In genomic region chr2:233566141-233566956, GRCh38 we compare ENCODE assay signal across 8 cellular contexts. TPM values are rescaled to one million over a fixed set of nuclear protein-coding genes. Genes with fewer than 3 reads are reported as not detected.
A peak's percentile ranks its signal among the peaks of the same experiment; 100 is the strongest.
DNase-seq lines count a peak whose midpoint lies in the region; ATAC-seq and TF ChIP-seq lines count a peak whose summit lies in the region.

USP40 (minus strand) TSS chr2:233566782; CDS start chr2:233565554, 1,228 bp downstream.

- H3K27ac ChIP-seq in brain microvascular endothelial cell (peak within 1 kb of the TSS; percentile 97), iPS DF 6.9 (ENCODE audit: low read length) (no peak within 1 kb of the TSS)

- no peaks in the 10 kb centered on the region for H3K27me3 ChIP-seq in brain microvascular endothelial cell (replicated peaks)
- H3K27me3 ChIP-seq in iPS DF 6.9 (ENCODE audit: control insufficient read depth, insufficient read depth, low read length), result no peaks in the 10 kb centered on the region

- in situ Hi-C loops in brain microvascular endothelial cell (cut with HindIII; ENCODE audit: low pct_ligation_motif_present, low sequenced_read_pairs), result no loop called here

- no peak for TF ChIP-seq CTCF in GM10266 (IDR thresholded peaks at IDR 0.05; ENCODE audit: control insufficient read depth, insufficient read depth, low read depth, missing control alignments)
- no peak for TF ChIP-seq CTCF in brain microvascular endothelial cell (IDR thresholded peaks at IDR 0.05; ENCODE audit: low read depth, low read length, missing control alignments)

- H3K4me1 ChIP-seq in iPS DF 6.9 (ENCODE audit: control insufficient read depth, insufficient read depth, low read length), result no peaks in the 10 kb centered on the region

- H3K4me3 ChIP-seq in brain microvascular endothelial cell (ENCODE audit: low read depth, low read length), result peak within 1 kb of the TSS; percentile 94
- H3K4me3 ChIP-seq in iPS DF 6.9 (ENCODE audit: low read length), result peak within 1 kb of the TSS; percentile 42; the same call in 1 of the 2 replicates

- intact Hi-C loops in sciatic nerve (cut with DNase I), result no loop called here

- no peaks in the 10 kb centered on the region for H3K36me3 ChIP-seq in brain microvascular endothelial cell (replicated peaks)
- no peaks in the 10 kb centered on the region for H3K36me3 ChIP-seq in iPS DF 6.9 (ENCODE audit: control insufficient read depth, insufficient read depth, low read length)

- no peaks in the 10 kb centered on the region for H3K9me3 ChIP-seq in iPS DF 6.9 (ENCODE audit: control insufficient read depth, insufficient read depth, low read length)

- ATAC-seq in HG02884 (IDR thresholded peaks at IDR 0.05; ENCODE audit: unreplicated experiment) (peak; percentile 66), sciatic nerve (peak; percentile 99), GM18870 (IDR thresholded peaks at IDR 0.05; ENCODE audit: unreplicated experiment) (no peak)

- DNase-seq in GM10266 (ENCODE audit: extremely low spot score) (peak; percentile 59), NCI-H2029 treated with DMSO at 0.1 percent for 48 hours (lab: John Stamatoyannopoulos, UW) (peak; percentile 66), UCSD-AML1 (lab: John Stamatoyannopoulos, UW; ENCODE audit: unreplicated experiment) (peak; percentile 84), brain microvascular endothelial cell (peak; percentile 86), iPS DF 6.9 (ENCODE audit: low read depth, low spot score) (peak; percentile 78), sciatic nerve (ENCODE audit: low spot score) (peak; percentile 88)

- no CpG with 5 or more reads among the region's 51 CpGs for WGBS in iPS DF 6.9 (ENCODE audit: insufficient coverage, insufficient read length)

RNA-seq across cellular contexts. Expression of gene USP40, which starts in this region (rescaled TPM):
- 61.0 TPM for total RNA-seq in sciatic nerve
